12 cellular contexts compared by ENCODE assay signal in the genomic region with DNA sequence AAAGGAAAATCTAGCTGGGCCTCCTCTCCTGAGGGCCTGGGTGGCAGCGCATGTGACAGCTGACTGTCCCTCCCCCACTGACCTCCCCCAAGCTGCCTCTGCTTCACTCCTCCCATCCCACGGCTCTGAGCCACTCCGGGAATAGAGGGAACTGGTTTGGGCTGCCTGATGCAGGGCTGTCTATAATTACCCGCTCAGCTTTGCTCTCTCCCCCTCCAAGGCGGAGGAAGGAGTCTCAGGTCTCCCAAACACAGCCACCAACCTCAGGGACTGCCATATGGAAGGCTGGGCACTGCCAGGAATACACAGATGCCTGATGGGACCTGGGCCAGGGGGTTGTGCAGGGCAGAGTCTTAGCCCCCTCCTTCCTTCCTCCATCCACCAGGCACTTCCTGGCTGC. TPM values are rescaled to one million over a fixed set of nuclear protein-coding genes. Genes with fewer than 3 reads are reported as not detected.
DNase-seq lines count a peak whose midpoint lies in the region; ATAC-seq and TF ChIP-seq lines count a peak whose summit lies in the region.
"Had no signal": no experiment of that assay in that cellular context is flagged by ENCODE, and none has a peak within 500 bp of the region (broad histone marks: within the 10 kb centered on the region; RNA-seq: fewer than 3 reads in every experiment).

No MANE protein-coding gene starts in this region.

- H3K4me1 Mint-ChIP-seq in IgD-negative memory B cell (peaks cover 11 to 18% (median 14%) of the 10 kb centered on the region in 3 donors), T-cell (peaks cover 28 to 42% (median 30%) of the 10 kb centered on the region in 3 donors)

- TF ChIP-seq EP300 in sigmoid colon (IDR thresholded peaks at IDR 0.05), result no peak

- peak overlapping the region in 2 of 3 donors; percentile 35 to 67 for H3K27ac Mint-ChIP-seq in IgD-negative memory B cell
- no peak overlapping the region for H3K27ac Mint-ChIP-seq in T-cell
- H3K27ac Mint-ChIP-seq: activated naive CD8-positive, alpha-beta T cell treated with anti-CD3 and anti-CD28 coated beads, Interleukin-2, amount 50 U/mL, for 24 hours; CD8-positive, alpha-beta T cell had no signal

- H3K27me3 Mint-ChIP-seq in IgD-negative memory B cell, result no peaks in the 10 kb centered on the region
- H3K27me3 Mint-ChIP-seq in T-cell, result no peaks in the 10 kb centered on the region
- H3K27me3 Mint-ChIP-seq: activated naive CD8-positive, alpha-beta T cell treated with anti-CD3 and anti-CD28 coated beads, Interleukin-2, amount 50 U/mL, for 24 hours had no signal

- H3K36me3 Mint-ChIP-seq in IgD-negative memory B cell (no peaks in the 10 kb centered on the region), T-cell (peaks cover 7% of the 10 kb centered on the region)

- 41 to 100% (median 50%) methylated on average over 1 to 5 of the region's 5 CpGs for WGBS in adrenal gland, 4 donors
- 44% methylated on average over 5 of the region's 5 CpGs for WGBS in right cardiac atrium
- 73 to 74% methylated on average over 5 of the region's 5 CpGs for WGBS in sigmoid colon, 2 donors

- H3K9me3 Mint-ChIP-seq in IgD-negative memory B cell, result no peaks in the 10 kb centered on the region
- no peaks in the 10 kb centered on the region for H3K9me3 Mint-ChIP-seq in T-cell
- H3K9me3 Mint-ChIP-seq: activated naive CD8-positive, alpha-beta T cell treated with anti-CD3 and anti-CD28 coated beads, Interleukin-2, amount 50 U/mL, for 24 hours; CD8-positive, alpha-beta T cell had no signal

- H3K9me3 ChIP-seq in adrenal gland (replicated peaks in 1 of 3) (no peaks in the 10 kb centered on the region), right cardiac atrium (ENCODE audit: control insufficient read depth, low read length) (no peaks in the 10 kb centered on the region), sigmoid colon (no peaks in the 10 kb centered on the region)
- H3K9me3 ChIP-seq: transverse colon had no signal

- POLR2A ChIA-PET in T-cell (lab: Charles Lee), result no interaction called here

- H3K4me3 ChIP-seq in adrenal gland, result no peak overlapping the region
- H3K4me3 ChIP-seq in right cardiac atrium (ENCODE audit: low read length), result no peak overlapping the region
- no peak overlapping the region for H3K4me3 ChIP-seq in sigmoid colon
- H3K4me3 ChIP-seq: transverse colon had no signal

- peak overlapping the region in 3 of 5 donors; percentile 0 to 100 (median 62) for H3K27ac ChIP-seq in adrenal gland
- H3K27ac ChIP-seq in right cardiac atrium (ENCODE audit: low read length), result peak overlapping the region; percentile 25
- H3K27ac ChIP-seq in sigmoid colon, result peak overlapping the region; percentile 47 to 100 (median 74)

- peak; percentile 46 to 79 (median 68) for DNase-seq in adrenal gland
- peak in 1 of 3 donors; percentile 60 for DNase-seq in right cardiac atrium
- no peak for DNase-seq in sigmoid colon
- no peak for DNase-seq in GF-D8 (lab: John Stamatoyannopoulos, UW)
- DNase-seq in T-cell, result no peak
- no peak for DNase-seq in ACHN
- DNase-seq: activated naive CD8-positive, alpha-beta T cell treated with anti-CD3 and anti-CD28 coated beads, Interleukin-2, amount 50 U/mL, for 24 hours; CD8-positive, alpha-beta T cell; NCI-H69; transverse colon had no signal

- in situ Hi-C loops in ACHN (cut with HindIII; ENCODE audit: low pct_ligation_motif_present, low pct_unique_long_range_greater_than_20kb, low sequenced_read_pairs), result no loop called here

- H3K27me3 ChIP-seq in adrenal gland (no peaks in the 10 kb centered on the region), right cardiac atrium (ENCODE audit: control insufficient read depth, insufficient read depth) (no peaks in the 10 kb centered on the region), sigmoid colon (no peaks in the 10 kb centered on the region)
- H3K27me3 ChIP-seq: transverse colon had no signal

- H3K4me1 ChIP-seq in adrenal gland (replicated peaks in 1 of 2), result peaks cover 63 to 81% of the 10 kb centered on the region in 2 donors
- H3K4me1 ChIP-seq in right cardiac atrium (ENCODE audit: control insufficient read depth, insufficient read depth, low read length), result peaks cover 35% of the 10 kb centered on the region
- H3K4me1 ChIP-seq in sigmoid colon, result peaks cover 0 to 63% (median 59%) of the 10 kb centered on the region in 4 donors

- H3K4me3 Mint-ChIP-seq in IgD-negative memory B cell (no peak overlapping the region), T-cell (no peak overlapping the region)
- H3K4me3 Mint-ChIP-seq: activated naive CD8-positive, alpha-beta T cell treated with anti-CD3 and anti-CD28 coated beads, Interleukin-2, amount 50 U/mL, for 24 hours; CD8-positive, alpha-beta T cell had no signal

- CTCF ChIA-PET in T-cell (lab: Charles Lee), result no interaction called here

- TF ChIP-seq POLR2A in adrenal gland (IDR thresholded peaks at IDR 0.05) (no peak), sigmoid colon (IDR thresholded peaks at IDR 0.05) (no peak)

- intact Hi-C loops in adrenal gland (cut with DNase I), result no loop called here
- intact Hi-C loops in right cardiac atrium (cut with DNase I), result loop anchor here in 1 of 4 donors (10.0 kb wide), 1 partner anchor 188 kb away; no protein-coding TSS in a partner anchor
- intact Hi-C loops in sigmoid colon (cut with DNase I), result no loop called here

- TF ChIP-seq CTCF in adrenal gland (IDR thresholded peaks at IDR 0.05) (no peak), sigmoid colon (IDR thresholded peaks at IDR 0.05) (no peak)

- H3K36me3 ChIP-seq in adrenal gland (replicated peaks in 1 of 2) (peaks cover 0 to 21% of the 10 kb centered on the region in 2 donors), sigmoid colon (peaks cover 8 to 27% (median 15%) of the 10 kb centered on the region in 4 donors)

- ATAC-seq in right cardiac atrium, result peak; percentile 66 to 75
- ATAC-seq in T-cell (replicated peaks in 1 of 4), result no peak
- ATAC-seq in GM18868 (IDR thresholded peaks at IDR 0.05; ENCODE audit: unreplicated experiment), result no peak
- ATAC-seq: activated naive CD8-positive, alpha-beta T cell treated with anti-CD3 and anti-CD28 coated beads, Interleukin-2, amount 50 U/mL, for 24 hours; CD8-positive, alpha-beta T cell had no signal

RNA-seq across cellular contexts. Expression of a gene that starts 7.8 kb away (rescaled TPM):
- 95.3 TPM for polyA plus RNA-seq in IgD-negative memory B cell
- 100 to 1,000 TPM; 162 to 481 (median 269) TPM for total RNA-seq in adrenal gland
- polyA plus RNA-seq in adrenal gland, result 100 to 1,000 TPM; 200 to 283 (median 244) TPM
- total RNA-seq in right cardiac atrium, result 100 to 1,000 TPM in 3 of 4 donors, 10 to 100 TPM in 1; 91.7 to 111 (median 105) TPM
- 102 TPM for polyA plus RNA-seq in right cardiac atrium
- 100 to 1,000 TPM in 1 of 4 donors, 10 to 100 TPM in 3; 84.9 to 167 (median 91.8) TPM for total RNA-seq in sigmoid colon
- 100 to 1,000 TPM in 2 of 3 donors, 10 to 100 TPM in 1; 94.2 to 139 (median 109) TPM for polyA plus RNA-seq in sigmoid colon
- total RNA-seq in T-cell, result 100 to 1,000 TPM in 2 of 5 donors, 10 to 100 TPM in 3; 81.1 to 119 (median 86.7) TPM

RNA-seq across cellular contexts. Expression of a gene that starts 23.0 kb away (rescaled TPM):
- polyA plus RNA-seq in IgD-negative memory B cell (6.5 TPM), adrenal gland (100 to 1,000 TPM in 1 of 3 donors, 10 to 100 TPM in 1, 1 to 10 TPM in 1; 7.3 to 121 (median 37.5) TPM), right cardiac atrium (9.9 TPM), sigmoid colon (10 to 100 TPM in 1 of 3 donors, 1 to 10 TPM in 2; 4.8 to 12.2 (median 8.1) TPM)
- total RNA-seq in adrenal gland (10 to 100 TPM in 4 of 8 donors, 1 to 10 TPM in 4; 2.9 to 25.6 (median 9.9) TPM), right cardiac atrium (1 to 10 TPM; 6.4 to 9.4 (median 7.8) TPM), sigmoid colon (10 to 100 TPM in 1 of 4 donors, 1 to 10 TPM in 3; 4.4 to 10.0 (median 4.7) TPM), T-cell (1 to 10 TPM; 2.8 to 5.8 (median 5.4) TPM)

RNA-seq across cellular contexts. Expression of a gene that starts 35.3 kb away (rescaled TPM):
- polyA plus RNA-seq in IgD-negative memory B cell (not detected), adrenal gland (1 to 10 TPM in 2 of 3 donors, under 1 TPM in 1; 0.74 to 3.1 (median 3.0) TPM), right cardiac atrium (0.36 TPM), sigmoid colon (1 to 10 TPM in 1 of 3 donors, not detected in 2; 1.1 TPM)
- total RNA-seq in adrenal gland (1 to 10 TPM in 4 of 8 donors, under 1 TPM in 1, not detected in 3; 0.36 to 6.1 (median 4.2) TPM), right cardiac atrium (under 1 TPM in 2 of 4 donors, not detected in 2; 0.09 to 0.26 TPM), sigmoid colon (10 to 100 TPM in 2 of 4 donors, 1 to 10 TPM in 2; 5.9 to 39.9 (median 19.0) TPM), T-cell (not detected)
- total RNA-seq: CD8-positive, alpha-beta T cell had no signal

Comparison
In these comparisons a context has a peak if more than half of its experiments do, and no peak if none do; other contexts are left out.
1. H3K27ac Mint-ChIP-seq: peak in IgD-negative memory B cell (2 of 3); none in T-cell (0 of 2).
2. DNase-seq: peak in adrenal gland (7 of 7); none in sigmoid colon (single experiment), GF-D8 (single experiment), T-cell (0 of 34) and ACHN (single experiment).
3. ATAC-seq: peak in right cardiac atrium (2 of 2); none in T-cell (0 of 4) and GM18868 (single experiment).
4. Peak in every context shown above with its lines, with median percentiles within 50 percentile points of each other: H3K27ac ChIP-seq.